ENCODE assay signal across 8 cellular contexts in the genomic region with DNA sequence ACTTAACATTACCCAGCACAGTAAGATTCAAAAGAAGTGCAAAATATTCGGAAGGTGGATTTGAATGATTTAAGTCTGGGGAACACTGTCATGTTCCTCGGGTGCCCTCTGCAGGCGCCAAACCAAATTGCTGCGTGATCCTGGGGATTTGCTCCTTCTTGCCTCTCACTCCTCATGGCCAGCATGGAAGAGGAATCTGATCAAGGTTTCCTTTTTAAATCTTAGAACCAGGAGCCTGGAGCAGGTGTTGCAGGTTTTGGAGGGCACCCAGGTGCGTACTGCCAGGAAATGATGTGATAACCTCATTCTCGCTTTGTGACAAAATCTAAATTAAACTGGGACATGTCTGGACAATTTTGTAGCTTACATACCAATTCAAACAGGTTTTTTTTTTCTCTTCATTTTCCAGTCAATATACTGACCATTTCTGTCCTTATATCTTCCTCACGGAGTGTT. TPM values are rescaled to one million over a fixed set of nuclear protein-coding genes. Genes with fewer than 3 reads are reported as not detected.
DNase-seq lines count a peak whose midpoint lies in the region; TF ChIP-seq lines count a peak whose summit lies in the region.

No MANE protein-coding gene starts in this region.

- no peaks in the 10 kb centered on the region for H3K9me3 ChIP-seq in OCI-LY1 (ENCODE audit: low read length)

- no peaks in the 10 kb centered on the region for H4K20me1 ChIP-seq in OCI-LY1 (ENCODE audit: insufficient read depth, low read length)

- no peak overlapping the region for H3K4me2 ChIP-seq in OCI-LY1 (ENCODE audit: low read length)

- H3K27ac ChIP-seq in OCI-LY1 (ENCODE audit: low read depth, low read length, poor library complexity, severe bottlenecking): no peak overlapping the region

- TF ChIP-seq CTCF in GM10266 (IDR thresholded peaks at IDR 0.05; ENCODE audit: control insufficient read depth, insufficient read depth, low read depth, missing control alignments): peak; percentile 91
- TF ChIP-seq CTCF in OCI-LY1 (IDR thresholded peaks at IDR 0.05; ENCODE audit: low read length): peak; percentile 86
- peak; percentile 95 for TF ChIP-seq CTCF in epithelial cell of esophagus (IDR thresholded peaks at IDR 0.05; ENCODE audit: insufficient read depth, low read depth, low read length, missing control alignments)

- H2AFZ ChIP-seq in OCI-LY1 (ENCODE audit: low read length): no peak overlapping the region

- H3K36me3 ChIP-seq in OCI-LY1 (ENCODE audit: insufficient read depth, low read length): no peaks in the 10 kb centered on the region

- DNase-seq in GM10266 (ENCODE audit: extremely low spot score) (peak; percentile 62), HPDE6-E6E7 (ENCODE audit: extremely low spot score) (peak; percentile 79), epithelial cell of esophagus (ENCODE audit: low read depth) (peak; percentile 83), myocyte (ENCODE audit: low read depth) (peak; percentile 82), amniotic stem cell (lab: John Stamatoyannopoulos, UW) (no peak)
- DNase-seq in activated CD8-positive, alpha-beta memory T cell treated with anti-CD3 and anti-CD28 coated beads, Interleukin-2, amount 50 U/mL, for 24 hours (ENCODE audit: extremely low read depth): peak; percentile 30
- DNase-seq in stimulated activated CD8-positive, alpha-beta memory T cell treated with anti-CD3 and anti-CD28 coated beads, Interleukin-7, amount 100 ng/mL, for 48 hours (ENCODE audit: extremely low read depth in 1 of 2, low read depth in 1 of 2): peak; percentile 32 to 37

- no peak overlapping the region for H3K9ac ChIP-seq in OCI-LY1 (ENCODE audit: low read length)

- H3K9me2 ChIP-seq in OCI-LY1 (ENCODE audit: low read depth, low read length): no peaks in the 10 kb centered on the region

- 0 out of 2 replicates have a peak, but pooled peaks cover 7% of the 10 kb centered on the region for H3K27me3 ChIP-seq in OCI-LY1 (ENCODE audit: insufficient read depth, low read length)

- H3K79me2 ChIP-seq in OCI-LY1 (ENCODE audit: insufficient read depth, low read length): no peaks in the 10 kb centered on the region

- H3K4me1 ChIP-seq in OCI-LY1 (ENCODE audit: insufficient read depth, low read length, severe bottlenecking): no peaks in the 10 kb centered on the region

- H3F3A ChIP-seq in OCI-LY1 (ENCODE audit: insufficient read depth, low read length): no peaks in the 10 kb centered on the region

- H3K4me3 ChIP-seq in OCI-LY1 (ENCODE audit: low read depth, low read length, poor library complexity, severe bottlenecking): no peak overlapping the region
- no peak overlapping the region for H3K4me3 ChIP-seq in epithelial cell of esophagus (ENCODE audit: low read length)

RNA-seq across cellular contexts. Expression of a gene that starts 8.1 kb away (rescaled TPM):
- total RNA-seq in myocyte: 66.3 and 68.7 TPM in 2 replicates
- polyA plus RNA-seq in myocyte (2012): 29.7 TPM

RNA-seq across cellular contexts. Expression of a gene that starts 26.0 kb away (rescaled TPM):
- total RNA-seq in myocyte: 0.10 and 0.35 TPM in 2 replicates
- not detected for polyA plus RNA-seq in myocyte (2012)
